Comparison of ENCODE assay signal across 1 cellular context in genomic region chr19:58511353-58512208, GRCh38.
TF ChIP-seq lines count a peak whose summit lies in the region.

Gene SLC27A5, minus strand, starts transcription at chr19:58511992. Its CDS starts 37 bp downstream, at chr19:58511955.

TF ChIP-seq in GM12878, 131 proteins besides CTCF, POLR2A, EP300 and RAD21 (continued from another document):
- TF ChIP-seq ELK1 (IDR thresholded peaks at IDR 0.05; ENCODE audit: low read depth, low read length): no peak
- no peak for TF ChIP-seq JUND (IDR thresholded peaks at IDR 0.05; ENCODE audit: low read depth, low read length)
- TF ChIP-seq SMC3 (IDR thresholded peaks at IDR 0.05; ENCODE audit: borderline replicate concordance, low read length): no peak
- no peak for TF ChIP-seq STAT1 (conservative IDR thresholded peaks at IDR 0.05)
- TF ChIP-seq ZNF24 (IDR thresholded peaks at IDR 0.05): no peak
- TF ChIP-seq FOS (IDR thresholded peaks at IDR 0.05; ENCODE audit: borderline replicate concordance, extremely low read depth, insufficient read length): no peak
- TF ChIP-seq NR2C2 (IDR thresholded peaks at IDR 0.05; ENCODE audit: borderline replicate concordance, control insufficient read depth, insufficient read length, low read depth): no peak
- TF ChIP-seq EED (IDR thresholded peaks at IDR 0.05; ENCODE audit: low read depth): no peak
- no peak for TF ChIP-seq EZH2 (IDR thresholded peaks at IDR 0.05; ENCODE audit: borderline replicate concordance, control insufficient read depth, low read depth, low read length)
- no peak for TF ChIP-seq IRF3 (IDR thresholded peaks at IDR 0.05)
TF ChIP-seq in GM12878: peak in this region for 0.
